12 cellular contexts compared by ENCODE assay signal in genomic region chr14:69077841-69078240, GRCh38.
DNase-seq lines count a peak whose midpoint lies in the region; FAIRE-seq and TF ChIP-seq lines count a peak whose summit lies in the region.
"Had no signal": no experiment of that assay in that cellular context is flagged by ENCODE, and none has a peak within 500 bp of the region (broad histone marks: within the 10 kb centered on the region; RNA-seq: fewer than 3 reads in every experiment).

No MANE protein-coding gene starts in this region.

- FAIRE-seq in HTR-8/SVneo (lab: Jason Lieb, UNC) = peak; percentile 33

- no peak overlapping the region for H3K4me2 ChIP-seq in mesenchymal stem cell (ENCODE audit: low read length, poor library complexity, severe bottlenecking)

- TF ChIP-seq CTCF in choroid plexus epithelial cell (conservative IDR thresholded peaks at IDR 0.05; ENCODE audit: low read depth, low read length) (no peak), vagina (IDR thresholded peaks at IDR 0.05) (no peak)

- H3K4me3 ChIP-seq in choroid plexus epithelial cell (ENCODE audit: low read depth, low read length) (no peak overlapping the region), mesenchymal stem cell (ENCODE audit: insufficient read depth in 1 of 2, low read depth in 1 of 2, low read length in 2 of 2) (no peak overlapping the region), vagina (no peak overlapping the region)
- H3K4me3 ChIP-seq: skin epidermis had no signal

- TF ChIP-seq POLR2A in vagina (IDR thresholded peaks at IDR 0.05) = no peak

- H2BK5ac ChIP-seq in mesenchymal stem cell (ENCODE audit: low read depth, low read length, poor library complexity, severe bottlenecking) = peak overlapping the region; percentile 98

- no peak overlapping the region for H2BK120ac ChIP-seq in mesenchymal stem cell (ENCODE audit: low read depth, low read length)

- H3K18ac ChIP-seq in mesenchymal stem cell (ENCODE audit: low read depth in 1 of 2, low read length in 2 of 2) = no peak overlapping the region

- H3K9me3 ChIP-seq in mesenchymal stem cell (ENCODE audit: control insufficient read depth, low read length) = no peaks in the 10 kb centered on the region
- H3K9me3 ChIP-seq in vagina = no peaks in the 10 kb centered on the region

- DNase-seq in HTR-8/SVneo (ENCODE audit: insufficient read length, low spot score) (peak; percentile 86), choroid plexus epithelial cell (ENCODE audit: low read depth) (peak; percentile 90), mesenchymal stem cell (peak; percentile 87), vagina (ENCODE audit: extremely low spot score in 2 of 2) (no peak), SK-N-DZ (ENCODE audit: low spot score) (no peak), T-helper 9 cell (no peak)
- no peak for DNase-seq in activated CD4-positive, alpha-beta T cell treated with anti-CD3 and anti-CD28 coated beads for 48 hours
- DNase-seq: cortex of kidney; islet precursor cell; SHP77; stimulated activated naive B cell treated with anti-CD40 and anti-IgM and Interleukin-4, amounts not matched to agents 10 μg/mL and 1 μg/mL and 100 μg/mL, for 72 hours had no signal

- H3K27me3 ChIP-seq in mesenchymal stem cell (ENCODE audit: control insufficient read depth in 1 of 2, insufficient read depth in 1 of 2, low read length in 2 of 2) = no peaks in the 10 kb centered on the region
- no peaks in the 10 kb centered on the region for H3K27me3 ChIP-seq in vagina

- H3K23ac ChIP-seq in mesenchymal stem cell (ENCODE audit: low read length in 2 of 2) = no peak overlapping the region

- H3K79me1 ChIP-seq in mesenchymal stem cell (replicated peaks; ENCODE audit: low read length, poor library complexity, severe bottlenecking) = peaks cover 10% of the 10 kb centered on the region

- no peak overlapping the region for H2BK12ac ChIP-seq in mesenchymal stem cell (ENCODE audit: low read length in 2 of 2)

- H3K36me3 ChIP-seq in mesenchymal stem cell (ENCODE audit: control insufficient read depth in 1 of 2, insufficient read depth in 2 of 2, low read depth in 1 of 2, low read length in 2 of 2) = peaks cover 6 to 49% of the 10 kb centered on the region in 2 experiments
- H3K36me3 ChIP-seq in vagina = peaks cover 0 to 18% of the 10 kb centered on the region in 2 donors

- no peak overlapping the region for H4K91ac ChIP-seq in mesenchymal stem cell (ENCODE audit: low read length)

- intact Hi-C loops in vagina (cut with DNase I) = no loop called here

- peak overlapping the region; percentile 100 for H3K27ac ChIP-seq in mesenchymal stem cell (ENCODE audit: low read length, poor library complexity, severe bottlenecking)
- H3K27ac ChIP-seq in vagina = peak overlapping the region; percentile 50

- H3K4ac ChIP-seq in mesenchymal stem cell (ENCODE audit: low read depth in 1 of 2, low read length in 2 of 2) = no peak overlapping the region

- H3K9ac ChIP-seq in mesenchymal stem cell (ENCODE audit: low read length) = peak overlapping the region; percentile 79

- H3K14ac ChIP-seq in mesenchymal stem cell (ENCODE audit: low read length in 2 of 2) = no peak overlapping the region

- no peak overlapping the region for H2BK15ac ChIP-seq in mesenchymal stem cell (ENCODE audit: low read depth, poor library complexity, severe bottlenecking)

- no peak overlapping the region for H2AK5ac ChIP-seq in mesenchymal stem cell (ENCODE audit: low read length, severe bottlenecking)

- peaks cover 8% of the 10 kb centered on the region for H3K4me1 ChIP-seq in mesenchymal stem cell (ENCODE audit: control insufficient read depth, insufficient read depth, low read depth, low read length)
- H3K4me1 ChIP-seq in vagina = peaks cover 17% of the 10 kb centered on the region

- no peak overlapping the region for H4K8ac ChIP-seq in mesenchymal stem cell (ENCODE audit: low read length)

- H2AFZ ChIP-seq in mesenchymal stem cell (ENCODE audit: low read depth, low read length) = no peak overlapping the region

Comparison
In these comparisons a context has a peak if more than half of its experiments do, and no peak if none do; other contexts are left out.
1. DNase-seq: peak in HTR-8/SVneo (single experiment), choroid plexus epithelial cell (single experiment) and mesenchymal stem cell (single experiment); none in vagina (0 of 2), activated CD4-positive, alpha-beta T cell treated with anti-CD3 and anti-CD28 coated beads for 48 hours (single experiment), SK-N-DZ (single experiment) and T-helper 9 cell (single experiment).